8 cellular contexts compared by ENCODE assay signal in the genomic region with DNA sequence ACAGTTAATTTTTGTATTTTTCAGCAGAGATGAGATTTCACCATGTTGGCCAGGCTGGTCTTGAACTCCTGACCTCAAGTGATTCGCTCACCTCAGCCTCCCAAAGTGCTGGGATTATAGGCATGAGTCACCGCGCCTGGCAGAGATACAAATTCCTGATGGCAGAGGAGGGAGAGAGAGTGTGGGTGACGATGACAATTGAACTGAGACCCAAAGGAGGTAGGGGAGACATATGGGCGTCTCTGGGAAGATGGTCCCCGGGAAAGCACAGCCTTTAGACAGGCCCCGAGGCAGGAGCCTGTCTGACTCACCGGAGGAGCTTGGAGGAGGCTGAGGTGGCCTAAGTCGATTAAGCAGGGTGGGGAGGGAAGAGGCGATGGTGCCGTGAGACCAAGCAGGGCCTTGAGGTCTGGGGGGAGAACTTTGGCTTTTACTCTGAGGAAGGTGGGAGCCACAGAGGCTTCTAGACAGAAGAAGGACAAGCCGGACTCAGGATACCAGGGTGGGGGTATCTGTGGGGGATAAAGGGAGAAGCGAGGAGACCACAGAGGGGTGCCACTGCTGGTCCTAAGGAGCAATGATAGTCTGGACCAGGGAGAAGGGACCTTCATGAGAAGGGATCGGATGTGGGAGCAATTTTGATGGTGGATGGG. TPM values are rescaled to one million over a fixed set of nuclear protein-coding genes. Genes with fewer than 3 reads are reported as not detected.
A peak's percentile ranks its signal among the peaks of the same experiment; 100 is the strongest.
DNase-seq lines count a peak whose midpoint lies in the region; ATAC-seq and TF ChIP-seq lines count a peak whose summit lies in the region.

No MANE protein-coding gene starts in this region.

- no CpG with 5 or more reads among the region's 14 CpGs for WGBS in trophoblast cell (ENCODE audit: extremely low coverage, insufficient coverage, insufficient read length)
- 71 to 77% methylated on average over 14 of the region's 14 CpGs for WGBS in testis, 2 donors

- CTCF ChIA-PET in Calu3 (lab: Charles Lee) = interaction anchor here (1.3 kb wide), 1 partner anchor 146 kb away, joined by 3 read pairs; no protein-coding TSS in a partner anchor

- H3K79me1 ChIP-seq in trophoblast cell (ENCODE audit: low read length) = no peaks in the 10 kb centered on the region

- H2AFZ ChIP-seq in trophoblast cell (ENCODE audit: insufficient read depth, low read length, poor library complexity) = no peak overlapping the region

- H3K14ac ChIP-seq in trophoblast cell (ENCODE audit: low read length) = no peak overlapping the region

- peak overlapping the region; percentile 17 for H3K27ac Mint-ChIP-seq in Calu3 (ENCODE audit: unreplicated experiment)
- peak overlapping the region; percentile 68 for H3K27ac Mint-ChIP-seq in chondrocyte (ENCODE audit: unreplicated experiment)

- H2BK120ac ChIP-seq in trophoblast cell (ENCODE audit: insufficient read depth, low read length, poor library complexity) = no peak overlapping the region

- no peak overlapping the region for H4K12ac ChIP-seq in trophoblast cell (ENCODE audit: low read depth, low read length)

- no TSS peak for BruUV-seq in Calu3 (replicated peaks; lab: Mats Ljungman, UMichigan)

- H3K4me2 ChIP-seq in trophoblast cell (ENCODE audit: low read length) = no peak overlapping the region

- H3K4me3 Mint-ChIP-seq in Calu3 (ENCODE audit: low read depth, unreplicated experiment) = no peak overlapping the region
- H3K4me3 Mint-ChIP-seq in chondrocyte (ENCODE audit: unreplicated experiment) = no peak overlapping the region

- H3K27ac ChIP-seq in trophoblast cell (ENCODE audit: low read depth, low read length) = no peak overlapping the region
- no peak overlapping the region for H3K27ac ChIP-seq in testis

- no peak overlapping the region for H2BK12ac ChIP-seq in trophoblast cell (ENCODE audit: low read length)

- no peak overlapping the region for H3K4ac ChIP-seq in trophoblast cell (ENCODE audit: low read depth, low read length)

- no peaks in the 10 kb centered on the region for H3K9me3 Mint-ChIP-seq in Calu3 (ENCODE audit: low read depth, unreplicated experiment)
- peaks cover 5% of the 10 kb centered on the region for H3K9me3 Mint-ChIP-seq in chondrocyte (ENCODE audit: low read depth)

- H3K4me1 Mint-ChIP-seq in Calu3 (ENCODE audit: low read depth, unreplicated experiment) = peaks cover 26% of the 10 kb centered on the region
- H3K4me1 Mint-ChIP-seq in chondrocyte (ENCODE audit: low read depth) = peaks cover 34% of the 10 kb centered on the region

- DNase-seq in Calu3 = peak; percentile 61
- peak; percentile 38 for DNase-seq in NCI-H1694 (lab: John Stamatoyannopoulos, UW)
- DNase-seq in chondrocyte (ENCODE audit: low spot score) = no peak
- DNase-seq in trophoblast cell = peak; percentile 25 to 30
- no peak for DNase-seq in testis
- DNase-seq in NCI-H1417 treated with DMSO at 0.1 percent for 48 hours (lab: John Stamatoyannopoulos, UW) = no peak

- H3K27me3 Mint-ChIP-seq in Calu3 (ENCODE audit: unreplicated experiment) = peaks cover 18% of the 10 kb centered on the region
- no peaks in the 10 kb centered on the region for H3K27me3 Mint-ChIP-seq in chondrocyte (ENCODE audit: low read depth)

- no peak for TF ChIP-seq CTCF in Calu3 (IDR thresholded peaks at IDR 0.05; ENCODE audit: unreplicated experiment)
- TF ChIP-seq CTCF in chondrocyte (IDR thresholded peaks at IDR 0.05) = no peak
- TF ChIP-seq CTCF in testis (IDR thresholded peaks at IDR 0.05) = no peak

- no peaks in the 10 kb centered on the region for H3K79me2 ChIP-seq in trophoblast cell (ENCODE audit: control insufficient read depth, insufficient read depth, low read length, poor library complexity)

- no peak for TF ChIP-seq POLR2A in testis (IDR thresholded peaks at IDR 0.05)

- intact Hi-C loops in Calu3 (cut with micrococcal nuclease; ENCODE audit: unreplicated experiment) = no loop called here
- intact Hi-C loops in testis (cut with DNase I; ENCODE audit: low total_unique reads) = no loop called here

- no peak overlapping the region for H3K23ac ChIP-seq in trophoblast cell (ENCODE audit: low read length)

- no peak for ATAC-seq in GM18498 (IDR thresholded peaks at IDR 0.05; ENCODE audit: unreplicated experiment)
- no peak for ATAC-seq in HG02571 (IDR thresholded peaks at IDR 0.05; ENCODE audit: unreplicated experiment)

- no peaks in the 10 kb centered on the region for H3K9me3 ChIP-seq in trophoblast cell (ENCODE audit: insufficient read depth, low read depth, low read length)
- H3K9me3 ChIP-seq in testis = no peaks in the 10 kb centered on the region

- H3K9ac ChIP-seq in trophoblast cell (ENCODE audit: low read length) = no peak overlapping the region

- no peaks in the 10 kb centered on the region for H3K36me3 ChIP-seq in trophoblast cell (ENCODE audit: control insufficient read depth in 1 of 2, insufficient read depth in 2 of 2, low read length in 2 of 2)
- no peaks in the 10 kb centered on the region for H3K36me3 ChIP-seq in testis (ENCODE audit: low read depth, missing control alignments)

- H3K4me1 ChIP-seq in trophoblast cell (ENCODE audit: control insufficient read depth in 1 of 2, insufficient read depth in 2 of 2, low read length in 2 of 2) = no peaks in the 10 kb centered on the region
- H3K4me1 ChIP-seq in testis = peaks cover 11% of the 10 kb centered on the region

- H3K4me3 ChIP-seq in trophoblast cell (ENCODE audit: low read depth, low read length) (no peak overlapping the region), testis (no peak overlapping the region)

- H4K8ac ChIP-seq in trophoblast cell (ENCODE audit: low read depth, low read length) = no peak overlapping the region

- no peak overlapping the region for H3K18ac ChIP-seq in trophoblast cell (ENCODE audit: low read length)

- H2AK5ac ChIP-seq in trophoblast cell (ENCODE audit: low read length) = no peak overlapping the region

- no peak overlapping the region for H4K91ac ChIP-seq in trophoblast cell (ENCODE audit: low read depth, low read length)

- no peak overlapping the region for H2BK5ac ChIP-seq in trophoblast cell (ENCODE audit: low read depth, low read length, poor library complexity)

- H3K27me3 ChIP-seq in trophoblast cell (ENCODE audit: insufficient read depth, low read length) = no peaks in the 10 kb centered on the region
- H3K27me3 ChIP-seq in testis = no peaks in the 10 kb centered on the region

- H3K36me3 Mint-ChIP-seq in Calu3 (ENCODE audit: insufficient read depth, unreplicated experiment) = peaks cover 14% of the 10 kb centered on the region
- H3K36me3 Mint-ChIP-seq in chondrocyte (ENCODE audit: low read depth) = no peaks in the 10 kb centered on the region

RNA-seq across cellular contexts. Expression of a gene that starts 38.2 kb away (rescaled TPM):
- total RNA-seq in Calu3 (2022) = 15.8 and 23.0 TPM in 2 replicates
- total RNA-seq in chondrocyte = 12.2 to 19.8 TPM (median 17.8 TPM) in 3 replicates
- 1.5 TPM in 2 replicates for polyA plus RNA-seq in trophoblast cell (2013)
- total RNA-seq in testis = 10 to 100 TPM; 13.0 to 15.3 TPM
- 10.3 TPM for polyA plus RNA-seq in testis (ENCODE audit: insufficient read depth, low read depth, low replicate concordance)

RNA-seq across cellular contexts. Expression of a gene that starts 40.5 kb away (rescaled TPM):
- total RNA-seq in Calu3 (2022) (not detected in 2 replicates), chondrocyte (not detected in 3 replicates), testis (1 to 10 TPM in 1 of 2 donors, under 1 TPM in 1; 0.39 to 2.5 TPM)
- not detected in 2 replicates for polyA plus RNA-seq in trophoblast cell (2013)
- polyA plus RNA-seq in testis (ENCODE audit: insufficient read depth, low read depth, low replicate concordance) = 1.8 TPM

RNA-seq across cellular contexts. Expression of a gene that starts 51.4 kb away (rescaled TPM):
- total RNA-seq in Calu3 (2022) (5.5 and 5.9 TPM in 2 replicates), chondrocyte (9.7 to 10.1 TPM (median 10.0 TPM) in 3 replicates), testis (10 to 100 TPM in 1 of 2 donors, 1 to 10 TPM in 1; 9.7 to 11.2 TPM)
- polyA plus RNA-seq in trophoblast cell (2013) = 2.3 TPM in 2 replicates
- 5.0 TPM for polyA plus RNA-seq in testis (ENCODE audit: insufficient read depth, low read depth, low replicate concordance)

Comparison
In these comparisons a context has a peak if more than half of its experiments do, and no peak if none do; other contexts are left out.
1. DNase-seq: peak in Calu3 (single experiment), NCI-H1694 (single experiment) and trophoblast cell (2 of 2); none in chondrocyte (single experiment), testis (single experiment) and NCI-H1417 treated with DMSO at 0.1 percent for 48 hours (single experiment).